25 cellular contexts compared by ENCODE assay signal in genomic region chrX:74578137-74578536, GRCh38.
A peak's percentile ranks its signal among the peaks of the same experiment; 100 is the strongest.
DNase-seq lines count a peak whose midpoint lies in the region; ATAC-seq lines count a peak whose summit lies in the region.
"Had no signal": no experiment of that assay in that cellular context is flagged by ENCODE, and none has a peak within 500 bp of the region (broad histone marks: within the 10 kb centered on the region; RNA-seq: fewer than 3 reads in every experiment).

No MANE protein-coding gene starts in this region.

- no peaks in the 10 kb centered on the region for H3K9me3 Mint-ChIP-seq in activated T-cell treated with anti-CD3 and anti-CD28 coated beads, Interleukin-2, amount 50 U/mL, for 24 hours
- H3K9me3 Mint-ChIP-seq in stimulated activated effector memory CD8-positive, alpha-beta T cell treated with anti-CD3 and anti-CD28 coated beads, Interleukin-12 subunit alpha, Interleukin-12 subunit beta, amount 100 ng/mL, for 72 hours, result no peaks in the 10 kb centered on the region
- no peaks in the 10 kb centered on the region for H3K9me3 Mint-ChIP-seq in effector memory CD8-positive, alpha-beta T cell

- H3K27ac Mint-ChIP-seq in activated T-cell treated with anti-CD3 and anti-CD28 coated beads, Interleukin-2, amount 50 U/mL, for 24 hours, result peak overlapping the region; percentile 76
- no peak overlapping the region for H3K27ac Mint-ChIP-seq in stimulated activated effector memory CD8-positive, alpha-beta T cell treated with anti-CD3 and anti-CD28 coated beads, Interleukin-12 subunit alpha, Interleukin-12 subunit beta, amount 100 ng/mL, for 72 hours
- H3K27ac Mint-ChIP-seq in effector memory CD8-positive, alpha-beta T cell, result no peak overlapping the region
- H3K27ac Mint-ChIP-seq: H9 had no signal

- no peak for DNase-seq in activated T-cell treated with anti-CD3 and anti-CD28 coated beads, Interleukin-2, amount 50 U/mL, for 24 hours
- DNase-seq in activated T-cell treated with anti-CD3 and anti-CD28 coated beads for 4 hours, result no peak
- no peak for DNase-seq in stimulated activated effector memory CD8-positive, alpha-beta T cell treated with anti-CD3 and anti-CD28 coated beads, Interleukin-12 subunit alpha, Interleukin-12 subunit beta, amount 100 ng/mL, for 72 hours (ENCODE audit: low spot score in 2 of 2)
- DNase-seq in DMS153 treated with DMSO at 0.1 percent for 48 hours (lab: John Stamatoyannopoulos, UW; ENCODE audit: unreplicated experiment), result no peak
- no peak for DNase-seq in effector memory CD8-positive, alpha-beta T cell
- DNase-seq: ACHN; activated CD8-positive, alpha-beta memory T cell treated with anti-CD3 and anti-CD28 coated beads for 24 hours; activated effector memory CD4-positive, alpha-beta T cell treated with Interleukin-2 at 50 U/mL for 16 hours; adrenal gland; brain microvascular endothelial cell; DMS53; effector CD4-positive, alpha-beta T cell; GDM1; H9; head of caudate nucleus; lower lobe of right lung; NCI-H146; NCI-H446 treated with DMSO at 0.1 percent for 48 hours; pancreas; substantia nigra had no signal

- no peak overlapping the region for H3K4me3 Mint-ChIP-seq in activated T-cell treated with anti-CD3 and anti-CD28 coated beads, Interleukin-2, amount 50 U/mL, for 24 hours
- no peak overlapping the region for H3K4me3 Mint-ChIP-seq in stimulated activated effector memory CD8-positive, alpha-beta T cell treated with anti-CD3 and anti-CD28 coated beads, Interleukin-12 subunit alpha, Interleukin-12 subunit beta, amount 100 ng/mL, for 72 hours
- no peak overlapping the region for H3K4me3 Mint-ChIP-seq in effector memory CD8-positive, alpha-beta T cell
- H3K4me3 Mint-ChIP-seq: H9, nephron had no signal

- peaks cover 18% of the 10 kb centered on the region for H3K4me1 Mint-ChIP-seq in activated T-cell treated with anti-CD3 and anti-CD28 coated beads, Interleukin-2, amount 50 U/mL, for 24 hours (ENCODE audit: low read depth)
- H3K4me1 Mint-ChIP-seq in stimulated activated effector memory CD8-positive, alpha-beta T cell treated with anti-CD3 and anti-CD28 coated beads, Interleukin-12 subunit alpha, Interleukin-12 subunit beta, amount 100 ng/mL, for 72 hours, result peaks cover 6% of the 10 kb centered on the region
- no peaks in the 10 kb centered on the region for H3K4me1 Mint-ChIP-seq in effector memory CD8-positive, alpha-beta T cell (ENCODE audit: low read depth in 2 of 2)
- H3K4me1 Mint-ChIP-seq: H9 had no signal

- H3K36me3 Mint-ChIP-seq in activated T-cell treated with anti-CD3 and anti-CD28 coated beads, Interleukin-2, amount 50 U/mL, for 24 hours (ENCODE audit: low read depth), result peaks cover 21% of the 10 kb centered on the region
- peaks cover 6% of the 10 kb centered on the region for H3K36me3 Mint-ChIP-seq in stimulated activated effector memory CD8-positive, alpha-beta T cell treated with anti-CD3 and anti-CD28 coated beads, Interleukin-12 subunit alpha, Interleukin-12 subunit beta, amount 100 ng/mL, for 72 hours
- peaks cover 12% of the 10 kb centered on the region for H3K36me3 Mint-ChIP-seq in effector memory CD8-positive, alpha-beta T cell (ENCODE audit: insufficient read depth)

- ATAC-seq in GM18868 (IDR thresholded peaks at IDR 0.05; ENCODE audit: unreplicated experiment), result peak; percentile 72
- peak; percentile 57 for ATAC-seq in HG03442 (IDR thresholded peaks at IDR 0.05; ENCODE audit: unreplicated experiment)
- ATAC-seq in stimulated activated effector memory CD8-positive, alpha-beta T cell treated with anti-CD3 and anti-CD28 coated beads, Interleukin-12 subunit alpha, Interleukin-12 subunit beta, amount 100 ng/mL, for 72 hours, result peak; percentile 99
- ATAC-seq in effector memory CD8-positive, alpha-beta T cell (replicated peaks), result no peak
- ATAC-seq: K562, lower lobe of right lung, pancreas, SK-N-SH treated with all-trans-retinoic acid at 6 μM for 48 hours had no signal

- H3K27me3 Mint-ChIP-seq in activated T-cell treated with anti-CD3 and anti-CD28 coated beads, Interleukin-2, amount 50 U/mL, for 24 hours, result peaks cover 11% of the 10 kb centered on the region
- no peaks in the 10 kb centered on the region for H3K27me3 Mint-ChIP-seq in effector memory CD8-positive, alpha-beta T cell
